21 cellular contexts compared by ENCODE assay signal in genomic region chr4:40448875-40449274, GRCh38.
DNase-seq lines count a peak whose midpoint lies in the region; ATAC-seq, FAIRE-seq and TF ChIP-seq lines count a peak whose summit lies in the region.
"Had no signal": no experiment of that assay in that cellular context is flagged by ENCODE, and none has a peak within 500 bp of the region (broad histone marks: within the 10 kb centered on the region; RNA-seq: fewer than 3 reads in every experiment).

No MANE protein-coding gene starts in this region.

- H3K27me3 Mint-ChIP-seq in activated CD8-positive, alpha-beta T cell treated with anti-CD3 and anti-CD28 coated beads, Interleukin-2, amount 10 ng/mL, durations not matched to agents 7 days and 5 days (ENCODE audit: low read depth) = no peaks in the 10 kb centered on the region
- H3K27me3 Mint-ChIP-seq: activated CD4-positive, alpha-beta T cell treated with anti-CD3 and anti-CD28 coated beads for 36 hours; activated naive CD8-positive, alpha-beta T cell treated with anti-CD3 and anti-CD28 coated beads, Interleukin-2, amount 10 ng/mL, durations not matched to agents 7 days and 5 days; naive B cell; stimulated activated memory B cell treated with anti-CD40 and anti-IgM and Interleukin-4, amounts not matched to agents 10 μg/mL and 1 μg/mL and 100 μg/mL, for 72 hours had no signal

- intact Hi-C loops in breast epithelium (cut with DNase I; ENCODE audit: low total_unique reads) = no loop called here
- intact Hi-C loops in mucosa of descending colon (cut with DNase I, micrococcal nuclease) = no loop called here
- intact Hi-C loops in kidney (cut with DNase I) = no loop called here

- ATAC-seq in mucosa of descending colon = peak; percentile 90
- no peak for ATAC-seq in HG03378 (IDR thresholded peaks at IDR 0.05; ENCODE audit: unreplicated experiment)
- ATAC-seq in activated CD8-positive, alpha-beta T cell treated with anti-CD3 and anti-CD28 coated beads, Interleukin-2, amount 10 ng/mL, durations not matched to agents 7 days and 5 days = no peak
- ATAC-seq: activated CD4-positive, alpha-beta T cell treated with anti-CD3 and anti-CD28 coated beads for 36 hours; foreskin keratinocyte; GM12878; stimulated activated memory B cell treated with anti-CD40 and anti-IgM and Interleukin-4, amounts not matched to agents 10 μg/mL and 1 μg/mL and 100 μg/mL, for 72 hours had no signal

- H3K9ac ChIP-seq in kidney (ENCODE audit: low read length in 2 of 2) = no peak overlapping the region

- H3K27ac Mint-ChIP-seq in activated CD8-positive, alpha-beta T cell treated with anti-CD3 and anti-CD28 coated beads, Interleukin-2, amount 10 ng/mL, durations not matched to agents 7 days and 5 days = no peak overlapping the region
- H3K27ac Mint-ChIP-seq: activated CD4-positive, alpha-beta T cell treated with anti-CD3 and anti-CD28 coated beads for 36 hours; activated naive CD8-positive, alpha-beta T cell treated with anti-CD3 and anti-CD28 coated beads, Interleukin-2, amount 10 ng/mL, durations not matched to agents 7 days and 5 days; activated T-helper 1 cell treated with anti-CD3 and anti-CD28 coated beads, Interleukin-12 subunit alpha, Interleukin-12 subunit beta, Interleukin-2, Interleukin-4 antibody, amounts not matched to agents 30 ng/mL and 10 ng/mL and 1 ng/mL, durations not matched to agents 14 hours and 24 hours and 36 hours; CD4-positive, CD25-positive, alpha-beta regulatory T cell; stimulated activated memory B cell treated with anti-CD40 and anti-IgM and Interleukin-4, amounts not matched to agents 10 μg/mL and 1 μg/mL and 100 μg/mL, for 72 hours had no signal

- H3K36me3 Mint-ChIP-seq in activated CD8-positive, alpha-beta T cell treated with anti-CD3 and anti-CD28 coated beads, Interleukin-2, amount 10 ng/mL, durations not matched to agents 7 days and 5 days (ENCODE audit: low read depth) = peaks cover 3% of the 10 kb centered on the region
- H3K36me3 Mint-ChIP-seq: CD4-positive, CD25-positive, alpha-beta regulatory T cell; naive B cell had no signal

- no peak for FAIRE-seq in kidney (lab: Jason Lieb, UNC)
- FAIRE-seq: GM12878 had no signal

- no peaks in the 10 kb centered on the region for H3K27me3 ChIP-seq in breast epithelium
- H3K27me3 ChIP-seq: foreskin keratinocyte, sigmoid colon had no signal

- H3K9me3 ChIP-seq in breast epithelium = no peaks in the 10 kb centered on the region
- no peaks in the 10 kb centered on the region for H3K9me3 ChIP-seq in mucosa of descending colon
- no peaks in the 10 kb centered on the region for H3K9me3 ChIP-seq in kidney (ENCODE audit: control insufficient read depth in 1 of 2, low read length in 2 of 2)
- H3K9me3 ChIP-seq: sigmoid colon had no signal

- no peak for TF ChIP-seq POLR2A in breast epithelium (IDR thresholded peaks at IDR 0.05)

- H3K4me1 Mint-ChIP-seq in activated CD8-positive, alpha-beta T cell treated with anti-CD3 and anti-CD28 coated beads, Interleukin-2, amount 10 ng/mL, durations not matched to agents 7 days and 5 days (ENCODE audit: low read depth) = peaks cover 32% of the 10 kb centered on the region

- no peak overlapping the region for H3K4me3 ChIP-seq in breast epithelium
- H3K4me3 ChIP-seq in mucosa of descending colon = no peak overlapping the region
- H3K4me3 ChIP-seq in kidney (ENCODE audit: low read length in 2 of 2) = no peak overlapping the region
- H3K4me3 ChIP-seq: GM12878, sigmoid colon had no signal

- H3K27ac ChIP-seq in 22Rv1 = peak overlapping the region; percentile 93
- H3K27ac ChIP-seq in breast epithelium = peak overlapping the region; percentile 59 to 74
- no peak overlapping the region for H3K27ac ChIP-seq in caudate nucleus (ENCODE audit: low read depth, low read length)
- no peak overlapping the region for H3K27ac ChIP-seq in kidney (ENCODE audit: low read depth in 2 of 2, low read length in 2 of 2)
- H3K27ac ChIP-seq: foreskin keratinocyte, RWPE1, sigmoid colon had no signal

- H3K4me3 Mint-ChIP-seq in activated CD8-positive, alpha-beta T cell treated with anti-CD3 and anti-CD28 coated beads, Interleukin-2, amount 10 ng/mL, durations not matched to agents 7 days and 5 days = no peak overlapping the region
- H3K4me3 Mint-ChIP-seq: activated CD4-positive, alpha-beta T cell treated with anti-CD3 and anti-CD28 coated beads for 36 hours; activated naive CD8-positive, alpha-beta T cell treated with anti-CD3 and anti-CD28 coated beads, Interleukin-2, amount 10 ng/mL, durations not matched to agents 7 days and 5 days; activated T-helper 1 cell treated with anti-CD3 and anti-CD28 coated beads, Interleukin-12 subunit alpha, Interleukin-12 subunit beta, Interleukin-2, Interleukin-4 antibody, amounts not matched to agents 30 ng/mL and 10 ng/mL and 1 ng/mL, durations not matched to agents 14 hours and 24 hours and 36 hours; CD4-positive, CD25-positive, alpha-beta regulatory T cell; naive B cell; stimulated activated memory B cell treated with anti-CD40 and anti-IgM and Interleukin-4, amounts not matched to agents 10 μg/mL and 1 μg/mL and 100 μg/mL, for 72 hours had no signal

- peak; percentile 60 for DNase-seq in H4 (ENCODE audit: low spot score)
- peak in 1 of 2 donors; percentile 26 for DNase-seq in breast epithelium (ENCODE audit: low spot score in 2 of 2)
- peak; percentile 71 to 86 (median 78) for DNase-seq in mucosa of descending colon
- DNase-seq in caudate nucleus (lab: John Stamatoyannopoulos, UW) = no peak
- DNase-seq in activated CD8-positive, alpha-beta T cell treated with anti-CD3 and anti-CD28 coated beads, Interleukin-2, amount 10 ng/mL, durations not matched to agents 7 days and 5 days = no peak
- no peak for DNase-seq in kidney
- DNase-seq: activated CD4-positive, alpha-beta T cell treated with anti-CD3 and anti-CD28 coated beads for 36 hours; activated naive CD8-positive, alpha-beta T cell treated with anti-CD3 and anti-CD28 coated beads, Interleukin-2, amount 10 ng/mL, durations not matched to agents 7 days and 5 days; CD4-positive, CD25-positive, alpha-beta regulatory T cell; dermis blood vessel endothelial cell; naive B cell; NCI-H1694; NK-92 treated with Interleukin-12 subunit alpha and Interleukin-12 subunit beta, amount 100 ng/mL, for 24 hours; sigmoid colon had no signal

- no peaks in the 10 kb centered on the region for H3K9me3 Mint-ChIP-seq in activated CD8-positive, alpha-beta T cell treated with anti-CD3 and anti-CD28 coated beads, Interleukin-2, amount 10 ng/mL, durations not matched to agents 7 days and 5 days (ENCODE audit: insufficient read depth)
- H3K9me3 Mint-ChIP-seq: activated naive CD8-positive, alpha-beta T cell treated with anti-CD3 and anti-CD28 coated beads, Interleukin-2, amount 10 ng/mL, durations not matched to agents 7 days and 5 days; activated T-helper 1 cell treated with anti-CD3 and anti-CD28 coated beads, Interleukin-12 subunit alpha, Interleukin-12 subunit beta, Interleukin-2, Interleukin-4 antibody, amounts not matched to agents 30 ng/mL and 10 ng/mL and 1 ng/mL, durations not matched to agents 14 hours and 24 hours and 36 hours; naive B cell; stimulated activated memory B cell treated with anti-CD40 and anti-IgM and Interleukin-4, amounts not matched to agents 10 μg/mL and 1 μg/mL and 100 μg/mL, for 72 hours had no signal

- no peak for TF ChIP-seq CTCF in 22Rv1 (IDR thresholded peaks at IDR 0.05)
- no peak for TF ChIP-seq CTCF in breast epithelium (IDR thresholded peaks at IDR 0.05)
- TF ChIP-seq CTCF in mucosa of descending colon (IDR thresholded peaks at IDR 0.05) = no peak
- TF ChIP-seq CTCF in kidney (IDR thresholded peaks at IDR 0.05; ENCODE audit: borderline replicate concordance, extremely low read depth, insufficient read depth) = no peak

- POLR2A ChIA-PET in activated CD8-positive, alpha-beta T cell treated with anti-CD3 and anti-CD28 coated beads, Interleukin-2, amount 10 ng/mL, durations not matched to agents 7 days and 5 days (lab: Charles Lee) = no interaction called here

- CTCF ChIA-PET in activated CD8-positive, alpha-beta T cell treated with anti-CD3 and anti-CD28 coated beads, Interleukin-2, amount 10 ng/mL, durations not matched to agents 7 days and 5 days (lab: Charles Lee) = no interaction called here

- H3K4me1 ChIP-seq in breast epithelium (no peaks in the 10 kb centered on the region), mucosa of descending colon (ENCODE audit: low read depth) (peaks cover 40% of the 10 kb centered on the region), kidney (ENCODE audit: control insufficient read depth in 1 of 2, insufficient read depth in 1 of 2, low read depth in 1 of 2, low read length in 2 of 2) (peaks cover 12 to 17% of the 10 kb centered on the region in 2 donors)

- no peaks in the 10 kb centered on the region for H3K36me3 ChIP-seq in breast epithelium
- peaks cover 3% of the 10 kb centered on the region for H3K36me3 ChIP-seq in mucosa of descending colon (ENCODE audit: low read depth)
- peaks cover 2 to 14% of the 10 kb centered on the region in 2 donors for H3K36me3 ChIP-seq in kidney (ENCODE audit: control insufficient read depth in 1 of 2, insufficient read depth in 2 of 2, low read length in 2 of 2)
- H3K36me3 ChIP-seq: sigmoid colon had no signal

Comparison
In these comparisons a context has a peak if more than half of its experiments do, and no peak if none do; other contexts are left out.
1. H3K27ac ChIP-seq: peak in 22Rv1 (single experiment) and breast epithelium (2 of 2); none in caudate nucleus (single experiment) and kidney (0 of 2).
2. DNase-seq: peak in H4 (single experiment) and mucosa of descending colon (3 of 3); none in caudate nucleus (0 of 61), activated CD8-positive, alpha-beta T cell treated with anti-CD3 and anti-CD28 coated beads, Interleukin-2, amount 10 ng/mL, durations not matched to agents 7 days and 5 days (single experiment) and kidney (single experiment).